ENCODE assay signal across 22 cellular contexts in genomic region chr6:159862103-159862502, GRCh38. TPM values are rescaled to one million over a fixed set of nuclear protein-coding genes. Genes with fewer than 3 reads are reported as not detected.
"Had no signal": no experiment of that assay in that cellular context is flagged by ENCODE, and none has a peak within 500 bp of the region (broad histone marks: within the 10 kb centered on the region; RNA-seq: fewer than 3 reads in every experiment).

No MANE protein-coding gene starts in this region.

- DNase-seq: activated CD4-positive, alpha-beta memory T cell treated with anti-CD3 and anti-CD28 coated beads for 36 hours; activated CD4-positive, CD25-positive, alpha-beta regulatory T cell treated with anti-CD3 and anti-CD28 coated beads, Interleukin-2, amount 50 U/mL, for 72 hours; activated gamma-delta T cell treated with Interleukin-2 at 50 U/mL for 16 hours; caudate nucleus; colonic mucosa; endodermal cell; foreskin fibroblast; hypothalamus; islet precursor cell; lower lobe of right lung; pancreas; right lobe of liver; small intestine; stimulated activated CD4-positive, alpha-beta T cell treated with anti-CD3 and anti-CD28 coated beads, Interleukin-15, amount 100 ng/mL, for 24 hours; stimulated activated CD4-positive, alpha-beta T cell treated with anti-CD3 and anti-CD28 coated beads, Interleukin-2, amount 100 ng/mL, for 48 hours; T-helper 2 cell; thyroid gland had no signal

- H3K9me3 Mint-ChIP-seq: endodermal cell had no signal

- H3K27ac Mint-ChIP-seq: activated CD4-positive, alpha-beta memory T cell treated with anti-CD3 and anti-CD28 coated beads for 36 hours; brain; endodermal cell; natural killer cell treated with Interleukin-12 subunit alpha and Interleukin-12 subunit beta and Interleukin-15 and Interleukin-18, amount 100 ng/mL, for 72 hours had no signal

- H3K4me1 Mint-ChIP-seq: brain, endodermal cell had no signal

- ATAC-seq: lower lobe of right lung; natural killer cell treated with Interleukin-12 subunit alpha and Interleukin-12 subunit beta and Interleukin-15 and Interleukin-18, amount 100 ng/mL, for 72 hours; right lobe of liver had no signal

- H3K36me3 Mint-ChIP-seq: brain had no signal

- H3K4me3 Mint-ChIP-seq: activated CD4-positive, alpha-beta memory T cell treated with anti-CD3 and anti-CD28 coated beads for 36 hours; brain; endodermal cell; natural killer cell treated with Interleukin-12 subunit alpha and Interleukin-12 subunit beta and Interleukin-15 and Interleukin-18, amount 100 ng/mL, for 72 hours had no signal

RNA-seq across cellular contexts. Expression of gene MAS1, which starts 28.7 kb away (rescaled TPM):
- total RNA-seq: activated CD4-positive, alpha-beta memory T cell treated with anti-CD3 and anti-CD28 coated beads for 36 hours; colonic mucosa; endodermal cell; lower lobe of right lung; mesenteric fat pad; pancreas; right lobe of liver; SJSA1; subcutaneous adipose tissue; thyroid gland had no signal
- polyA plus RNA-seq: small intestine had no signal
